ENCODE assay signal across 10 cellular contexts in genomic region chr4:99817310-99817885, GRCh38. TPM values are rescaled to one million over a fixed set of nuclear protein-coding genes. Genes with fewer than 3 reads are reported as not detected.
DNase-seq lines count a peak whose midpoint lies in the region; ATAC-seq and TF ChIP-seq lines count a peak whose summit lies in the region.
"Had no signal": no experiment of that assay in that cellular context is flagged by ENCODE, and none has a peak within 500 bp of the region (broad histone marks: within the 10 kb centered on the region; RNA-seq: fewer than 3 reads in every experiment).

No MANE protein-coding gene starts in this region.

- peak; percentile 27 for ATAC-seq in GM18498 (IDR thresholded peaks at IDR 0.05; ENCODE audit: unreplicated experiment)
- ATAC-seq in HG02571 (IDR thresholded peaks at IDR 0.05; ENCODE audit: unreplicated experiment) = peak; percentile 24
- ATAC-seq in mucosa of descending colon = peak; percentile 42

- H3K4me3 ChIP-seq in mucosa of descending colon = no peak overlapping the region
- peak overlapping the region in 1 of 4 donors; percentile 45 for H3K4me3 ChIP-seq in adrenal gland
- H3K4me3 ChIP-seq: GM23248 had no signal

- TF ChIP-seq CTCF in mucosa of descending colon (IDR thresholded peaks at IDR 0.05) (no peak), adrenal gland (IDR thresholded peaks at IDR 0.05) (no peak)

- H3K4me1 ChIP-seq in mucosa of descending colon (ENCODE audit: low read depth) = peaks cover 3% of the 10 kb centered on the region
- no peaks in the 10 kb centered on the region for H3K4me1 ChIP-seq in adrenal gland (replicated peaks in 1 of 2)

- H3K36me3 ChIP-seq in mucosa of descending colon (ENCODE audit: low read depth) (no peaks in the 10 kb centered on the region), adrenal gland (replicated peaks in 1 of 2) (no peaks in the 10 kb centered on the region)

- H3K9me3 ChIP-seq in mucosa of descending colon (no peaks in the 10 kb centered on the region), adrenal gland (replicated peaks in 1 of 3) (no peaks in the 10 kb centered on the region)

- no peak for TF ChIP-seq POLR2A in adrenal gland (IDR thresholded peaks at IDR 0.05)

- DNase-seq in RPMI8226 = peak; percentile 36
- DNase-seq in mucosa of descending colon = no peak
- no peak for DNase-seq in effector CD4-positive, alpha-beta T cell
- no peak for DNase-seq in adrenal gland
- no peak for DNase-seq in amygdala (lab: John Stamatoyannopoulos, UW)
- no peak for DNase-seq in cerebellar nuclear complex (lab: John Stamatoyannopoulos, UW)
- DNase-seq: GM23248 had no signal

- intact Hi-C loops in mucosa of descending colon (cut with DNase I, micrococcal nuclease) = loop anchor here in 1 of 2 donors (10.0 kb wide), 2 partner anchors 77 to 137 kb away; partner anchors contain the start of genes H2AZ1 and LAMTOR3
- intact Hi-C loops in adrenal gland (cut with DNase I) = loop anchor here in 1 of 2 donors (5.0 kb wide), 1 partner anchor 130 kb away; the partner anchor contains the start of gene DNAJB14

- H3K27ac ChIP-seq in adrenal gland = no peak overlapping the region
- H3K27ac ChIP-seq: GM23248 had no signal

- H3K27me3 ChIP-seq in adrenal gland = no peaks in the 10 kb centered on the region

- whole genome bisulfite sequencing in adrenal gland, 4 donors = 72 to 76% (median 74%) methylated on average over 4 of the region's 4 CpGs

RNA-seq across cellular contexts. Expression of gene DAPP1, which starts 0.8 kb away (rescaled TPM):
- total RNA-seq in mucosa of descending colon (1 to 10 TPM; 1.3 to 4.6 (median 1.7) TPM), adrenal gland (1 to 10 TPM in 7 of 8 donors, under 1 TPM in 1; 0.42 to 3.7 (median 1.9) TPM)
- 1 to 10 TPM in 1 of 3 donors, under 1 TPM in 2; 0.51 to 1.2 (median 0.88) TPM for polyA plus RNA-seq in adrenal gland
- total RNA-seq: glomerular endothelial cell, GM23248 had no signal
- polyA plus RNA-seq: GM23248 had no signal
